Comparison of ENCODE assay signal across 24 cellular contexts in the genomic region with DNA sequence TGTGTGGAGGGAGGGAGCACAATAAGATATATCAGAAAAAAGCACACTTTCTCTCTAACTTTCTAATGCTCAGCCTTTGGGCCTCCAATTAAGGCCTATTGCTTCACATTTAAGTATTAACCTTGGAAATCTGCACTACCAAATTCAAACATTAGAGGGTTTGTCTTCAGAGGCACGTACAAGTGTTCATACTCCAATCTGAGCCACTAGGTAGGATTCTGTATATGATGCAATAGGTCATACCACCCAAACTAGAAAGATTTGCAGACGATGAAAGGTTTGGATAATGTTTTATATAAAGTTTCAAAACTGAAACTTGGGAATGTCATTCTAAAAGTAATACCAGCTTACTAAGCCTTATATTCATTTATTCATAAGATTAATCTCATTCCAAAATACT.
"Had no signal": no experiment of that assay in that cellular context is flagged by ENCODE, and none has a peak within 500 bp of the region (broad histone marks: within the 10 kb centered on the region; RNA-seq: fewer than 3 reads in every experiment).

No MANE protein-coding gene starts in this region.

- DNase-seq: activated CD4-positive, CD25-positive, alpha-beta regulatory T cell treated with anti-CD3 and anti-CD28 coated beads, Interleukin-2, amount 50 U/mL, for 72 hours; activated CD8-positive, alpha-beta memory T cell treated with anti-CD3 and anti-CD28 coated beads for 24 hours; activated CD8-positive, alpha-beta memory T cell treated with anti-CD3 and anti-CD28 coated beads, Interleukin-2, amount 50 U/mL, for 48 hours; activated gamma-delta T cell; activated T-cell treated with anti-CD3 and anti-CD28 coated beads, Interleukin-2, amount 50 U/mL, for 72 hours; amygdala; body of pancreas; dorsolateral prefrontal cortex; foreskin keratinocyte; hypothalamus; kidney; left lung; mammary epithelial cell; midbrain; occipital lobe; posterior cingulate gyrus; stimulated activated naive CD8-positive, alpha-beta T cell treated with anti-CD3 and anti-CD28 coated beads, Interleukin-15, amount 100 ng/mL, for 72 hours; T-helper 2 cell; transverse colon had no signal

- H3K27ac Mint-ChIP-seq: activated naive CD8-positive, alpha-beta T cell; activated T-cell treated with anti-CD3 and anti-CD28 coated beads, Interleukin-2, amount 50 U/mL, for 72 hours; stimulated activated naive CD8-positive, alpha-beta T cell treated with anti-CD3 and anti-CD28 coated beads, Interleukin-15, amount 100 ng/mL, for 72 hours had no signal

- H3K4me1 ChIP-seq: body of pancreas, foreskin keratinocyte, left lung, suprapubic skin, transverse colon had no signal

- H3K27ac ChIP-seq: body of pancreas, dorsolateral prefrontal cortex, epithelial cell of prostate, foreskin keratinocyte, left lung, skin epidermis, suprapubic skin, VCaP had no signal

- ATAC-seq: activated T-cell treated with anti-CD3 and anti-CD28 coated beads, Interleukin-2, amount 50 U/mL, for 72 hours; body of pancreas; foreskin keratinocyte; left lung; stimulated activated naive CD8-positive, alpha-beta T cell treated with anti-CD3 and anti-CD28 coated beads, Interleukin-15, amount 100 ng/mL, for 72 hours had no signal

- H3K9me3 ChIP-seq: body of pancreas, left lung, suprapubic skin, transverse colon had no signal

- H3K27me3 ChIP-seq: body of pancreas, foreskin keratinocyte, left lung, suprapubic skin, transverse colon had no signal

- H3K9me3 Mint-ChIP-seq: stimulated activated naive CD8-positive, alpha-beta T cell treated with anti-CD3 and anti-CD28 coated beads, Interleukin-15, amount 100 ng/mL, for 72 hours had no signal

- H3K4me3 ChIP-seq: body of pancreas, dorsolateral prefrontal cortex, left lung, skin epidermis, suprapubic skin, transverse colon had no signal

- H3K36me3 Mint-ChIP-seq: activated naive CD8-positive, alpha-beta T cell had no signal

- H3K36me3 ChIP-seq: left lung, suprapubic skin, transverse colon had no signal

- H3K4me1 Mint-ChIP-seq: stimulated activated naive CD8-positive, alpha-beta T cell treated with anti-CD3 and anti-CD28 coated beads, Interleukin-15, amount 100 ng/mL, for 72 hours had no signal

- H3K4me3 Mint-ChIP-seq: activated naive CD8-positive, alpha-beta T cell; activated T-cell treated with anti-CD3 and anti-CD28 coated beads, Interleukin-2, amount 50 U/mL, for 72 hours; stimulated activated naive CD8-positive, alpha-beta T cell treated with anti-CD3 and anti-CD28 coated beads, Interleukin-15, amount 100 ng/mL, for 72 hours had no signal

- H3K27me3 Mint-ChIP-seq: activated naive CD8-positive, alpha-beta T cell; stimulated activated naive CD8-positive, alpha-beta T cell treated with anti-CD3 and anti-CD28 coated beads, Interleukin-15, amount 100 ng/mL, for 72 hours had no signal
